ENCODE assay signal across 1 cellular context in the genomic region with DNA sequence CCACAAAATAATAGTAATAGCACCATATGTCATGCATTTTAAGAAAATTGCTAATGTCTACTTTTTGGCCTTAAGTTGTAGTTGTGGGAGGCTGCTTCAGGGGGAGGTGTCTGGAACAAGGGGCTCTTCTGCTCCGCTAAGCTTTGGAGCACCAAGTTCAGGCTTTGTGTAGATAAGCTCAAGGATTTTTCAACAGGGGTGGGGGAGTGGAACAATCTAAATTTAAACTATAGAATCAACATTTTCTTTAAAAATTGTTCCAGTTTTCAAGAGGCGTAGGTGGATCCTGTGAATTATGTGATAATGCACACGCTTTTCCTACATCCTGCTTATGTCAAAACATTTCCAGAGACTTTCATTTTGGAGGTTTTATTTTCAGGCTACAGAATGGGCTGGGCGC.
TF ChIP-seq lines count a peak whose summit lies in the region.

No MANE protein-coding gene starts in this region.

TF ChIP-seq in K562, 482 proteins besides CTCF, POLR2A, EP300 and RAD21 (continued from another document and continues in another):
- no peak for TF ChIP-seq RREB1 (CRISPR knock-in tag; IDR thresholded peaks at IDR 0.05)
- no peak for TF ChIP-seq ZNF507 (tag; conservative IDR thresholded peaks at IDR 0.05)
- TF ChIP-seq POLR2B (IDR thresholded peaks at IDR 0.05; ENCODE audit: low read depth, partially characterized antibody) = no peak
- TF ChIP-seq ZBTB7A (IDR thresholded peaks at IDR 0.05; ENCODE audit: borderline replicate concordance, control insufficient read depth, low read depth, low read length) = no peak
- TF ChIP-seq ZNF347 (CRISPR knock-in tag; IDR thresholded peaks at IDR 0.05; ENCODE audit: low read depth) = no peak
- 0 out of 2 replicates have a peak, but pooled peaks have one; percentile 9 for TF ChIP-seq ZNF121 (CRISPR knock-in tag; conservative IDR thresholded peaks at IDR 0.05)
- TF ChIP-seq TAF9B (IDR thresholded peaks at IDR 0.05; ENCODE audit: partially characterized antibody) = no peak
- TF ChIP-seq, protein P1, sequence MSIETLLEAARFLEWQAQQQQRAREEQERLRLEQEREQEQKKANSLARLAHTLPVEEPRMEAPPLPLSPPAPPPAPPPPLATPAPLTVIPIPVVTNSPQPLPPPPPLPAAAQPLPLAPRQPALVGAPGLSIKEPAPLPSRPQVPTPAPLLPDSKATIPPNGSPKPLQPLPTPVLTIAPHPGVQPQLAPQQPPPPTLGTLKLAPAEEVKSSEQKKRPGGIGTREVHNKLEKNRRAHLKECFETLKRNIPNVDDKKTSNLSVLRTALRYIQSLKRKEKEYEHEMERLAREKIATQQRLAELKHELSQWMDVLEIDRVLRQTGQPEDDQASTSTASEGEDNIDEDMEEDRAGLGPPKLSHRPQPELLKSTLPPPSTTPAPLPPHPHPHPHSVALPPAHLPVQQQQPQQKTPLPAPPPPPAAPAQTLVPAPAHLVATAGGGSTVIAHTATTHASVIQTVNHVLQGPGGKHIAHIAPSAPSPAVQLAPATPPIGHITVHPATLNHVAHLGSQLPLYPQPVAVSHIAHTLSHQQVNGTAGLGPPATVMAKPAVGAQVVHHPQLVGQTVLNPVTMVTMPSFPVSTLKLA (conservative IDR thresholded peaks at IDR 0.05) = 0 out of 4 replicates have a peak, but pooled peaks of 1 of the 2 experiments have one; percentile 14
- no peak for TF ChIP-seq MTA2 (IDR thresholded peaks at IDR 0.05; ENCODE audit: low read depth)
- no peak for TF ChIP-seq ZC3H8 (IDR thresholded peaks at IDR 0.05)
- TF ChIP-seq KDM4B (IDR thresholded peaks at IDR 0.05; ENCODE audit: borderline replicate concordance in 2 of 2, low read depth in 1 of 2) = no peak
- TF ChIP-seq ETS2 (tag; IDR thresholded peaks at IDR 0.05; ENCODE audit: borderline replicate concordance, poor library complexity, severe bottlenecking) = no peak
- 0 out of 2 replicates have a peak, but pooled peaks have one; percentile 20 for TF ChIP-seq SMARCA4 (IDR thresholded peaks at IDR 0.05)
- TF ChIP-seq CBFA2T3 (IDR thresholded peaks at IDR 0.05) = peak; percentile 46
- TF ChIP-seq, protein P2, sequence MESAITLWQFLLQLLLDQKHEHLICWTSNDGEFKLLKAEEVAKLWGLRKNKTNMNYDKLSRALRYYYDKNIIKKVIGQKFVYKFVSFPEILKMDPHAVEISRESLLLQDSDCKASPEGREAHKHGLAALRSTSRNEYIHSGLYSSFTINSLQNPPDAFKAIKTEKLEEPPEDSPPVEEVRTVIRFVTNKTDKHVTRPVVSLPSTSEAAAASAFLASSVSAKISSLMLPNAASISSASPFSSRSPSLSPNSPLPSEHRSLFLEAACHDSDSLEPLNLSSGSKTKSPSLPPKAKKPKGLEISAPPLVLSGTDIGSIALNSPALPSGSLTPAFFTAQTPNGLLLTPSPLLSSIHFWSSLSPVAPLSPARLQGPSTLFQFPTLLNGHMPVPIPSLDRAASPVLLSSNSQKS (CRISPR knock-in tag; IDR thresholded peaks at IDR 0.05) = no peak
- peak; percentile 33; the same call in 1 of the 2 replicates for TF ChIP-seq ARID1B (IDR thresholded peaks at IDR 0.05)
- no peak for TF ChIP-seq CREB5 (CRISPR knock-in tag; IDR thresholded peaks at IDR 0.05)
- TF ChIP-seq PREB (CRISPR knock-in tag; IDR thresholded peaks at IDR 0.05) = no peak
- no peak for TF ChIP-seq ZNF384 (IDR thresholded peaks at IDR 0.05; ENCODE audit: low read depth, low read length)
- TF ChIP-seq, protein P3, sequence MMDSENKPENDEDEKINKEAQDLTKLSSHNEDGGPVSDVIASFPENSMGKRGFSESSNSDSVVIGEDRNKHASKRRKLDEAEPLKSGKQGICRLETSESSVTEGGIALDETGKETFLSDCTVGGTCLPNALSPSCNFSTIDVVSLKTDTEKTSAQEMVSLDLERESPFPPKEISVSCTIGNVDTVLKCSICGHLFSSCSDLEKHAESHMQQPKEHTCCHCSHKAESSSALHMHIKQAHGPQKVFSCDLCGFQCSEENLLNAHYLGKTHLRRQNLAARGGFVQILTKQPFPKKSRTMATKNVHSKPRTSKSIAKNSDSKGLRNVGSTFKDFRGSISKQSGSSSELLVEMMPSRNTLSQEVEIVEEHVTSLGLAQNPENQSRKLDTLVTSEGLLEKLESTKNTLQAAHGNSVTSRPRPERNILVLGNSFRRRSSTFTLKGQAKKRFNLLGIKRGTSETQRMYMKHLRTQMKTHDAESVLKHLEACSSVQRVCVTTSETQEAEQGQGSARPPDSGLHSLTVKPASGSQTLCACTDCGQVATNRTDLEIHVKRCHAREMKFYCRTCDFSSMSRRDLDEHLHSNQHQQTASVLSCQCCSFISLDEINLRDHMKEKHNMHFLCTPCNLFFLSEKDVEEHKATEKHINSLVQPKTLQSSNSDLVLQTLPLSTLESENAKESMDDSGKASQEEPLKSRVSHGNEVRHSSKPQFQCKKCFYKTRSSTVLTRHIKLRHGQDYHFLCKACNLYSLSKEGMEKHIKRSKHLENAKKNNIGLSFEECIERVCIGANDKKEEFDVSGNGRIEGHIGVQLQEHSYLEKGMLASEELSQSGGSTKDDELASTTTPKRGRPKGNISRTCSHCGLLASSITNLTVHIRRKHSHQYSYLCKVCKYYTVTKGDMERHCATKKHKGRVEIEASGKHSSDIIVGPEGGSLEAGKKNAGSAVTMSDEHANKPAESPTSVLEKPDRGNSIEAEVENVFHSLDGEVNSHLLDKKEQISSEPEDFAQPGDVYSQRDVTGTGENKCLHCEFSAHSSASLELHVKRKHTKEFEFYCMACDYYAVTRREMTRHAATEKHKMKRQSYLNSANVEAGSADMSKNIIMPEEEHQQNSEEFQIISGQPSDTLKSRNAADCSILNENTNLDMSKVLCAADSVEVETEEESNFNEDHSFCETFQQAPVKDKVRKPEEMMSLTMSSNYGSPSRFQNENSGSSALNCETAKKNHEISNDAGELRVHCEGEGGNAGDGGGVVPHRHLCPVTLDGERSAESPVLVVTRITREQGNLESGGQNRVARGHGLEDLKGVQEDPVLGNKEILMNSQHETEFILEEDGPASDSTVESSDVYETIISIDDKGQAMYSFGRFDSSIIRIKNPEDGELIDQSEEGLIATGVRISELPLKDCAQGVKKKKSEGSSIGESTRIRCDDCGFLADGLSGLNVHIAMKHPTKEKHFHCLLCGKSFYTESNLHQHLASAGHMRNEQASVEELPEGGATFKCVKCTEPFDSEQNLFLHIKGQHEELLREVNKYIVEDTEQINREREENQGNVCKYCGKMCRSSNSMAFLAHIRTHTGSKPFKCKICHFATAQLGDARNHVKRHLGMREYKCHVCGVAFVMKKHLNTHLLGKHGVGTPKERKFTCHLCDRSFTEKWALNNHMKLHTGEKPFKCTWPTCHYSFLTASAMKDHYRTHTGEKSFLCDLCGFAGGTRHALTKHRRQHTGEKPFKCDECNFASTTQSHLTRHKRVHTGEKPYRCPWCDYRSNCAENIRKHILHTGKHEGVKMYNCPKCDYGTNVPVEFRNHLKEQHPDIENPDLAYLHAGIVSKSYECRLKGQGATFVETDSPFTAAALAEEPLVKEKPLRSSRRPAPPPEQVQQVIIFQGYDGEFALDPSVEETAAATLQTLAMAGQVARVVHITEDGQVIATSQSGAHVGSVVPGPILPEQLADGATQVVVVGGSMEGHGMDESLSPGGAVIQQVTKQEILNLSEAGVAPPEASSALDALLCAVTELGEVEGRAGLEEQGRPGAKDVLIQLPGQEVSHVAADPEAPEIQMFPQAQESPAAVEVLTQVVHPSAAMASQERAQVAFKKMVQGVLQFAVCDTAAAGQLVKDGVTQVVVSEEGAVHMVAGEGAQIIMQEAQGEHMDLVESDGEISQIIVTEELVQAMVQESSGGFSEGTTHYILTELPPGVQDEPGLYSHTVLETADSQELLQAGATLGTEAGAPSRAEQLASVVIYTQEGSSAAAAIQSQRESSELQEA (IDR thresholded peaks at IDR 0.05; ENCODE audit: low read depth) = no peak
- peak; percentile 43; the same call in 1 of the 2 replicates for TF ChIP-seq EGR1 (conservative IDR thresholded peaks at IDR 0.05)
- TF ChIP-seq ZFPM2 (CRISPR knock-in tag; IDR thresholded peaks at IDR 0.05) = no peak
- no peak for TF ChIP-seq ZFX (CRISPR knock-in tag; IDR thresholded peaks at IDR 0.05)
- no peak for TF ChIP-seq ZNF592 (IDR thresholded peaks at IDR 0.05)
